In the genomic region with DNA sequence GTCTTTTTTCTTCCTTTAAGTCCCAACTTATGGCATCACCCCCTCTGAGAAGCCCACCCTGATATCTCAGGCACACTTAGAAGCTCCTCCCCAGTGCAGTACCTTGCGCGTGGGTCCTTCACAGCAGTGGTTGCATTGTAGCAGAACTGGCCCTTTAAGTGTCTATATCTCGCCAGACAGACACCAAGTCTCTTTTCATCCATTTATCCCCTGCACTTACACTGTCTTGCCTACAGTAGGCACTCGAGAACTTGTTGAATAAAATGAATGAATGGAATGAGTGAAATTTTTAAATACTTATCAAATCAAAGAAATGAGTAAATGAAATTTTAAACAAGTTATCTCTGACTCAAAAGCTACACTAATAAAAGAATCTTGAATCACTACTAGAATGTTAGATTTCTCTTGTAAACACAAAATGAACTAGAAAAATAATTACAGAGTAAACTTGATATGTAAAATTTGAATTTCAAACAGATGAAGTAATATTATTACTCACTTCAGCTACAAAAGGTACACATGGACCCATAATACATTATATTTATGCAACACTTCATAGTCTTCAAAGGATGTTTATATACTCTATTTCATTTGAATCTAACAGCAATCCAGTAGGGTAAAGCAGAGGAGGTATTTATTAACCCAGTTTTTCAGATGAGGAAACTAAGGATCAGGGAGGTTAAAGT, we compare ENCODE assay signal across 8 cellular contexts. TPM values are rescaled to one million over a fixed set of nuclear protein-coding genes. Genes with fewer than 3 reads are reported as not detected.
DNase-seq lines count a peak whose midpoint lies in the region; ATAC-seq, FAIRE-seq and TF ChIP-seq lines count a peak whose summit lies in the region.

No MANE protein-coding gene starts in this region.

- no peak overlapping the region for H3K14ac ChIP-seq in mesenchymal stem cell (ENCODE audit: low read length in 2 of 2)

- no peak overlapping the region for H3K4me3 ChIP-seq in mesenchymal stem cell (ENCODE audit: insufficient read depth in 1 of 2, low read depth in 1 of 2, low read length in 2 of 2)

- H3K4ac ChIP-seq in mesenchymal stem cell (ENCODE audit: low read depth in 1 of 2, low read length in 2 of 2) = no peak overlapping the region

- H3K9me3 ChIP-seq in mesenchymal stem cell (ENCODE audit: control insufficient read depth, low read length) = no peaks in the 10 kb centered on the region

- H2AK5ac ChIP-seq in mesenchymal stem cell (ENCODE audit: low read length, severe bottlenecking) = no peak overlapping the region

- no peak overlapping the region for H2BK12ac ChIP-seq in mesenchymal stem cell (ENCODE audit: low read length in 2 of 2)

- H3K36me3 ChIP-seq in mesenchymal stem cell (ENCODE audit: control insufficient read depth in 1 of 2, insufficient read depth in 2 of 2, low read depth in 1 of 2, low read length in 2 of 2) = no peaks in the 10 kb centered on the region

- no peak overlapping the region for H3K18ac ChIP-seq in mesenchymal stem cell (ENCODE audit: low read depth in 1 of 2, low read length in 2 of 2)

- no peak overlapping the region for H3K23ac ChIP-seq in mesenchymal stem cell (ENCODE audit: low read length in 2 of 2)

- no peak overlapping the region for H2BK5ac ChIP-seq in mesenchymal stem cell (ENCODE audit: low read depth, low read length, poor library complexity, severe bottlenecking)

- no peak overlapping the region for H4K8ac ChIP-seq in mesenchymal stem cell (ENCODE audit: low read length)

- no peak overlapping the region for H3K9ac ChIP-seq in mesenchymal stem cell (ENCODE audit: low read length)

- ATAC-seq in HG03565 (IDR thresholded peaks at IDR 0.05; ENCODE audit: unreplicated experiment) (peak; percentile 43), HG03039 (IDR thresholded peaks at IDR 0.05; ENCODE audit: unreplicated experiment) (no peak), GM19467 (IDR thresholded peaks at IDR 0.05; ENCODE audit: unreplicated experiment) (no peak)

- no peak for FAIRE-seq in D721Med (lab: Jason Lieb, UNC)

- H4K91ac ChIP-seq in mesenchymal stem cell (ENCODE audit: low read length) = no peak overlapping the region

- H2BK120ac ChIP-seq in mesenchymal stem cell (ENCODE audit: low read depth, low read length) = no peak overlapping the region

- no peaks in the 10 kb centered on the region for H3K4me1 ChIP-seq in mesenchymal stem cell (ENCODE audit: control insufficient read depth, insufficient read depth, low read depth, low read length)

- H3K4me2 ChIP-seq in mesenchymal stem cell (ENCODE audit: low read length, poor library complexity, severe bottlenecking) = no peak overlapping the region

- peak; percentile 37 for TF ChIP-seq CTCF in D721Med (IDR thresholded peaks at IDR 0.05; ENCODE audit: insufficient read depth, missing control alignments)

- no peaks in the 10 kb centered on the region for H3K27me3 ChIP-seq in mesenchymal stem cell (ENCODE audit: control insufficient read depth in 1 of 2, insufficient read depth in 1 of 2, low read length in 2 of 2)

- H2AFZ ChIP-seq in mesenchymal stem cell (ENCODE audit: low read depth, low read length) = no peak overlapping the region

- no peak overlapping the region for H2BK15ac ChIP-seq in mesenchymal stem cell (ENCODE audit: low read depth, poor library complexity, severe bottlenecking)

- H3K79me1 ChIP-seq in mesenchymal stem cell (replicated peaks; ENCODE audit: low read length, poor library complexity, severe bottlenecking) = no peaks in the 10 kb centered on the region

- 85% methylated on average over 3 of the region's 4 CpGs for WGBS in mesenchymal stem cell

- H3K27ac ChIP-seq in mesenchymal stem cell (ENCODE audit: low read length, poor library complexity, severe bottlenecking) = no peak overlapping the region

- DNase-seq in D721Med (ENCODE audit: insufficient read length, low spot score) (no peak), amniotic epithelial cell (ENCODE audit: low read depth) (peak; percentile 57), mesenchymal stem cell (peak; percentile 52), mesenteric fat pad (ENCODE audit: low spot score) (no peak), hippocampal formation (lab: John Stamatoyannopoulos, UW) (no peak)

RNA-seq across cellular contexts. Expression of gene MAN1A2, which starts 54.7 kb away (rescaled TPM):
- 28.6 TPM for polyA plus RNA-seq in mesenchymal stem cell (2013, experiment 1 of 2)
- 29.2 TPM for polyA plus RNA-seq in mesenchymal stem cell (2013, experiment 2 of 2)
- total RNA-seq in mesenteric fat pad = 40.9 TPM

Comparison
In these comparisons a context has a peak if more than half of its experiments do, and no peak if none do; other contexts are left out.
1. DNase-seq: peak in amniotic epithelial cell (single experiment) and mesenchymal stem cell (single experiment); none in D721Med (single experiment), mesenteric fat pad (single experiment) and hippocampal formation (0 of 2).